ENCODE assay signal across 10 cellular contexts in genomic region chr2:207282916-207283315, GRCh38.
DNase-seq lines count a peak whose midpoint lies in the region; ATAC-seq, FAIRE-seq and TF ChIP-seq lines count a peak whose summit lies in the region.
"Had no signal": no experiment of that assay in that cellular context is flagged by ENCODE, and none has a peak within 500 bp of the region (broad histone marks: within the 10 kb centered on the region; RNA-seq: fewer than 3 reads in every experiment).

No MANE protein-coding gene starts in this region.

- ATAC-seq in HG02798 (IDR thresholded peaks at IDR 0.05; ENCODE audit: poor library complexity, unreplicated experiment) (peak; percentile 31), mucosa of descending colon (no peak)

- peak overlapping the region; percentile 82 for H3K27ac Mint-ChIP-seq in activated T-helper 2 cell treated with anti-CD3 and anti-CD28 coated beads, Interferon-gamma antibody, Interleukin-2, Interleukin-4, amounts not matched to agents 10 μg/mL and 5 μg/mL and 100 μg/mL, durations not matched to agents 14 hours and 24 hours and 36 hours

- H3K9me3 ChIP-seq in muscle layer of duodenum (ENCODE audit: control insufficient read depth in 1 of 2, low read length in 2 of 2) (no peaks in the 10 kb centered on the region), mucosa of descending colon (no peaks in the 10 kb centered on the region)

- H3K27ac ChIP-seq in muscle layer of duodenum (ENCODE audit: low read length) = peak overlapping the region; percentile 32

- H3K36me3 Mint-ChIP-seq in activated T-helper 2 cell treated with anti-CD3 and anti-CD28 coated beads, Interferon-gamma antibody, Interleukin-2, Interleukin-4, amounts not matched to agents 10 μg/mL and 5 μg/mL and 100 μg/mL, durations not matched to agents 14 hours and 24 hours and 36 hours (ENCODE audit: low read depth) = no peaks in the 10 kb centered on the region
- H3K36me3 Mint-ChIP-seq: immature natural killer cell had no signal

- H3K4me3 ChIP-seq in muscle layer of duodenum (ENCODE audit: low read depth in 1 of 2, low read length in 2 of 2) (no peak overlapping the region), mucosa of descending colon (no peak overlapping the region)

- intact Hi-C loops in activated T-helper 2 cell treated with anti-CD3 and anti-CD28 coated beads, Interferon-gamma antibody, Interleukin-2, Interleukin-4, amounts not matched to agents 10 μg/mL and 5 μg/mL and 100 μg/mL, durations not matched to agents 14 hours and 24 hours and 36 hours (cut with micrococcal nuclease) = loop anchor here (1.0 to 2.0 kb wide), 2 partner anchors 28 to 54 kb away; no protein-coding TSS in a partner anchor
- intact Hi-C loops in mucosa of descending colon (cut with DNase I, micrococcal nuclease) = no loop called here

- H3K4me1 Mint-ChIP-seq in activated T-helper 2 cell treated with anti-CD3 and anti-CD28 coated beads, Interferon-gamma antibody, Interleukin-2, Interleukin-4, amounts not matched to agents 10 μg/mL and 5 μg/mL and 100 μg/mL, durations not matched to agents 14 hours and 24 hours and 36 hours (ENCODE audit: low read depth) = peaks cover 66% of the 10 kb centered on the region

- FAIRE-seq in GM18507 (lab: Jason Lieb, UNC) = peak; percentile 54

- DNase-seq in GM18507 (ENCODE audit: extremely low spot score, insufficient read length, low read depth) (no peak), NCI-H345 (lab: John Stamatoyannopoulos, UW) (no peak), mucosa of descending colon (no peak), activated gamma-delta T cell treated with Interleukin-2 at 50 U/mL for 16 hours (no peak)
- DNase-seq in activated T-helper 2 cell treated with anti-CD3 and anti-CD28 coated beads, Interferon-gamma antibody, Interleukin-2, Interleukin-4, amounts not matched to agents 10 μg/mL and 5 μg/mL and 100 μg/mL, durations not matched to agents 14 hours and 24 hours and 36 hours (ENCODE audit: low spot score) = no peak
- DNase-seq: activated CD4-positive, alpha-beta T cell treated with anti-CD3 and anti-CD28 coated beads for 1 hour; immature natural killer cell; NCI-H226 had no signal

- H3K4me3 Mint-ChIP-seq in activated T-helper 2 cell treated with anti-CD3 and anti-CD28 coated beads, Interferon-gamma antibody, Interleukin-2, Interleukin-4, amounts not matched to agents 10 μg/mL and 5 μg/mL and 100 μg/mL, durations not matched to agents 14 hours and 24 hours and 36 hours (ENCODE audit: low read depth) = peak overlapping the region; percentile 49

- H3K4me1 ChIP-seq in muscle layer of duodenum (ENCODE audit: control insufficient read depth in 1 of 2, insufficient read depth in 2 of 2, low read length in 2 of 2) (peaks cover 0 to 7% of the 10 kb centered on the region in 2 donors), mucosa of descending colon (ENCODE audit: low read depth) (no peaks in the 10 kb centered on the region)

- no peaks in the 10 kb centered on the region for H3K27me3 Mint-ChIP-seq in activated T-helper 2 cell treated with anti-CD3 and anti-CD28 coated beads, Interferon-gamma antibody, Interleukin-2, Interleukin-4, amounts not matched to agents 10 μg/mL and 5 μg/mL and 100 μg/mL, durations not matched to agents 14 hours and 24 hours and 36 hours (ENCODE audit: low read depth)

- H3K9me3 Mint-ChIP-seq in activated T-helper 2 cell treated with anti-CD3 and anti-CD28 coated beads, Interferon-gamma antibody, Interleukin-2, Interleukin-4, amounts not matched to agents 10 μg/mL and 5 μg/mL and 100 μg/mL, durations not matched to agents 14 hours and 24 hours and 36 hours = peaks cover 13% of the 10 kb centered on the region
- H3K9me3 Mint-ChIP-seq: immature natural killer cell had no signal

- no peaks in the 10 kb centered on the region for H3K27me3 ChIP-seq in muscle layer of duodenum (ENCODE audit: low read depth, low read length)

- H3K36me3 ChIP-seq in muscle layer of duodenum (ENCODE audit: control insufficient read depth in 1 of 2, insufficient read depth in 2 of 2, low read length in 2 of 2) (no peaks in the 10 kb centered on the region), mucosa of descending colon (ENCODE audit: low read depth) (no peaks in the 10 kb centered on the region)

- no peak for TF ChIP-seq CTCF in mucosa of descending colon (IDR thresholded peaks at IDR 0.05)
